ENCODE assay signal across 1 cellular context in the genomic region with DNA sequence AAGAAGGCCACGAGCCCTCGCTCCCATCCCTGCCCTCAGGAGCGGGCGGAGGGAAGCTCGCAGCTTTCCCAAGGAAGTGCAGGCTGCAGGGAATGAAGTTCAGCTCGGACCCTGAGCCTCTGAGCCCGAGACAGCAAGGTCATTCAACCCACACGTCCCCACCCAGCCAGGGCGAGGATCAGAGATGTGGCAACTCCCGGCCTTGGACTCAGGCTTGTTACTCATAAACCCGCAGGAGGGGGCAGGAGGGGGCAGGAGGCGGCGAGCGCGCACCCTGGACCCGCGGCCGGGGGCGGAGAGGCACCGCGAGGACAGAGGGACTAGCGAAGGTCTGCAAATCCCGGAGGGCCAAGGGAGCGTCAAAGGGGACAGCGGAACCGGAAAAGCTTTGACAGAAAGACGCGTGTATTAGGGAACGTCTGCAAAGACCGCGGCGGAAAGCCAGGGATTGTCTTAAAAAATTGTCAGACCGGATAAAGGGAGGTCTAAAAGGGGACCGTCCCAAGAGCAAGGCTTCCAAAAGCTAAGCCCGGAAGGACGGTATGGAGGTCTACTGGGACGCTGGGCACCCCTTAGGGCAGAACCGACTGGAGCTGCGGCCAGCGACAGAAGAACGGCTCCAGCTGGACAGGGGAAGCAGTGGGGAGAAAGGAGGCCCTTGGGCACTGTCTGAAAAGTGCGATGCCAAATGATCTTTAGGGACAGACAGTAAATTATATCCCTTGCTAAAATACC.
TF ChIP-seq lines count a peak whose summit lies in the region.

No MANE protein-coding gene starts in this region.

TF ChIP-seq in GM12878, 131 proteins besides CTCF, POLR2A, EP300 and RAD21 (continued from another document and continues in another):
- TF ChIP-seq, protein P1, sequence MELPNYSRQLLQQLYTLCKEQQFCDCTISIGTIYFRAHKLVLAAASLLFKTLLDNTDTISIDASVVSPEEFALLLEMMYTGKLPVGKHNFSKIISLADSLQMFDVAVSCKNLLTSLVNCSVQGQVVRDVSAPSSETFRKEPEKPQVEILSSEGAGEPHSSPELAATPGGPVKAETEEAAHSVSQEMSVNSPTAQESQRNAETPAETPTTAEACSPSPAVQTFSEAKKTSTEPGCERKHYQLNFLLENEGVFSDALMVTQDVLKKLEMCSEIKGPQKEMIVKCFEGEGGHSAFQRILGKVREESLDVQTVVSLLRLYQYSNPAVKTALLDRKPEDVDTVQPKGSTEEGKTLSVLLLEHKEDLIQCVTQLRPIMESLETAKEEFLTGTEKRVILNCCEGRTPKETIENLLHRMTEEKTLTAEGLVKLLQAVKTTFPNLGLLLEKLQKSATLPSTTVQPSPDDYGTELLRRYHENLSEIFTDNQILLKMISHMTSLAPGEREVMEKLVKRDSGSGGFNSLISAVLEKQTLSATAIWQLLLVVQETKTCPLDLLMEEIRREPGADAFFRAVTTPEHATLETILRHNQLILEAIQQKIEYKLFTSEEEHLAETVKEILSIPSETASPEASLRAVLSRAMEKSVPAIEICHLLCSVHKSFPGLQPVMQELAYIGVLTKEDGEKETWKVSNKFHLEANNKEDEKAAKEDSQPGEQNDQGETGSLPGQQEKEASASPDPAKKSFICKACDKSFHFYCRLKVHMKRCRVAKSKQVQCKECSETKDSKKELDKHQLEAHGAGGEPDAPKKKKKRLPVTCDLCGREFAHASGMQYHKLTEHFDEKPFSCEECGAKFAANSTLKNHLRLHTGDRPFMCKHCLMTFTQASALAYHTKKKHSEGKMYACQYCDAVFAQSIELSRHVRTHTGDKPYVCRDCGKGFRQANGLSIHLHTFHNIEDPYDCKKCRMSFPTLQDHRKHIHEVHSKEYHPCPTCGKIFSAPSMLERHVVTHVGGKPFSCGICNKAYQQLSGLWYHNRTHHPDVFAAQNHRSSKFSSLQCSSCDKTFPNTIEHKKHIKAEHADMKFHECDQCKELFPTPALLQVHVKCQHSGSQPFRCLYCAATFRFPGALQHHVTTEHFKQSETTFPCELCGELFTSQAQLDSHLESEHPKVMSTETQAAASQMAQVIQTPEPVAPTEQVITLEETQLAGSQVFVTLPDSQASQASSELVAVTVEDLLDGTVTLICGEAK (IDR thresholded peaks at IDR 0.05; ENCODE audit: borderline replicate concordance) = peak; percentile 84; the same call in 1 of the 2 replicates
- TF ChIP-seq SREBF1 (IDR thresholded peaks at IDR 0.05; ENCODE audit: low read length) = no peak
- TF ChIP-seq YY1 (IDR thresholded peaks at IDR 0.05; ENCODE audit: low read depth, low read length) = peak; percentile 77
- TF ChIP-seq, protein P2, sequence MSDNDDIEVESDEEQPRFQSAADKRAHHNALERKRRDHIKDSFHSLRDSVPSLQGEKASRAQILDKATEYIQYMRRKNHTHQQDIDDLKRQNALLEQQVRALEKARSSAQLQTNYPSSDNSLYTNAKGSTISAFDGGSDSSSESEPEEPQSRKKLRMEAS (IDR thresholded peaks at IDR 0.05; ENCODE audit: low read depth, low read length) = peak; percentile 46; the same call in 1 of the 2 replicates
- TF ChIP-seq RB1 (IDR thresholded peaks at IDR 0.05; ENCODE audit: borderline replicate concordance) = 0 out of 2 replicates have a peak, but pooled peaks have one; percentile 22
- TF ChIP-seq NR2F1 (conservative IDR thresholded peaks at IDR 0.05) = peak; percentile 38; the same call in 1 of the 2 replicates
- TF ChIP-seq POLR2AphosphoS2 (IDR thresholded peaks at IDR 0.05; ENCODE audit: low read depth, low read length) = peak; percentile 79
- no peak for TF ChIP-seq JUND (IDR thresholded peaks at IDR 0.05; ENCODE audit: low read depth, low read length)
- TF ChIP-seq HDGF (IDR thresholded peaks at IDR 0.05) = no peak
- TF ChIP-seq RFX5 (IDR thresholded peaks at IDR 0.05; ENCODE audit: low read depth, low read length) = no peak
- TF ChIP-seq, protein P3, sequence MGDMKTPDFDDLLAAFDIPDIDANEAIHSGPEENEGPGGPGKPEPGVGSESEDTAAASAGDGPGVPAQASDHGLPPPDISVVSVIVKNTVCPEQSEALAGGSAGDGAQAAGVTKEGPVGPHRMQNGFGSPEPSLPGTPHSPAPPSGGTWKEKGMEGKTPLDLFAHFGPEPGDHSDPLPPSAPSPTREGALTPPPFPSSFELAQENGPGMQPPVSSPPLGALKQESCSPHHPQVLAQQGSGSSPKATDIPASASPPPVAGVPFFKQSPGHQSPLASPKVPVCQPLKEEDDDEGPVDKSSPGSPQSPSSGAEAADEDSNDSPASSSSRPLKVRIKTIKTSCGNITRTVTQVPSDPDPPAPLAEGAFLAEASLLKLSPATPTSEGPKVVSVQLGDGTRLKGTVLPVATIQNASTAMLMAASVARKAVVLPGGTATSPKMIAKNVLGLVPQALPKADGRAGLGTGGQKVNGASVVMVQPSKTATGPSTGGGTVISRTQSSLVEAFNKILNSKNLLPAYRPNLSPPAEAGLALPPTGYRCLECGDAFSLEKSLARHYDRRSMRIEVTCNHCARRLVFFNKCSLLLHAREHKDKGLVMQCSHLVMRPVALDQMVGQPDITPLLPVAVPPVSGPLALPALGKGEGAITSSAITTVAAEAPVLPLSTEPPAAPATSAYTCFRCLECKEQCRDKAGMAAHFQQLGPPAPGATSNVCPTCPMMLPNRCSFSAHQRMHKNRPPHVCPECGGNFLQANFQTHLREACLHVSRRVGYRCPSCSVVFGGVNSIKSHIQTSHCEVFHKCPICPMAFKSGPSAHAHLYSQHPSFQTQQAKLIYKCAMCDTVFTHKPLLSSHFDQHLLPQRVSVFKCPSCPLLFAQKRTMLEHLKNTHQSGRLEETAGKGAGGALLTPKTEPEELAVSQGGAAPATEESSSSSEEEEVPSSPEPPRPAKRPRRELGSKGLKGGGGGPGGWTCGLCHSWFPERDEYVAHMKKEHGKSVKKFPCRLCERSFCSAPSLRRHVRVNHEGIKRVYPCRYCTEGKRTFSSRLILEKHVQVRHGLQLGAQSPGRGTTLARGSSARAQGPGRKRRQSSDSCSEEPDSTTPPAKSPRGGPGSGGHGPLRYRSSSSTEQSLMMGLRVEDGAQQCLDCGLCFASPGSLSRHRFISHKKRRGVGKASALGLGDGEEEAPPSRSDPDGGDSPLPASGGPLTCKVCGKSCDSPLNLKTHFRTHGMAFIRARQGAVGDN (IDR thresholded peaks at IDR 0.05) = peak; percentile 72; the same call in 1 of the 2 replicates
- TF ChIP-seq STAT1 (conservative IDR thresholded peaks at IDR 0.05) = no peak
- TF ChIP-seq SMAD5 (IDR thresholded peaks at IDR 0.05; ENCODE audit: low read depth) = no peak; the same call in 1 of the 2 replicates
- peak in 1 of 2 experiments; percentile 89; a peak in 2 of 3 replicates for TF ChIP-seq EGR1 (IDR thresholded peaks at IDR 0.05; ENCODE audit: borderline replicate concordance in 1 of 2, low read depth in 2 of 2, low read length in 2 of 2)
- TF ChIP-seq RBBP5 (conservative IDR thresholded peaks at IDR 0.05) = no peak
- TF ChIP-seq, protein P4, sequence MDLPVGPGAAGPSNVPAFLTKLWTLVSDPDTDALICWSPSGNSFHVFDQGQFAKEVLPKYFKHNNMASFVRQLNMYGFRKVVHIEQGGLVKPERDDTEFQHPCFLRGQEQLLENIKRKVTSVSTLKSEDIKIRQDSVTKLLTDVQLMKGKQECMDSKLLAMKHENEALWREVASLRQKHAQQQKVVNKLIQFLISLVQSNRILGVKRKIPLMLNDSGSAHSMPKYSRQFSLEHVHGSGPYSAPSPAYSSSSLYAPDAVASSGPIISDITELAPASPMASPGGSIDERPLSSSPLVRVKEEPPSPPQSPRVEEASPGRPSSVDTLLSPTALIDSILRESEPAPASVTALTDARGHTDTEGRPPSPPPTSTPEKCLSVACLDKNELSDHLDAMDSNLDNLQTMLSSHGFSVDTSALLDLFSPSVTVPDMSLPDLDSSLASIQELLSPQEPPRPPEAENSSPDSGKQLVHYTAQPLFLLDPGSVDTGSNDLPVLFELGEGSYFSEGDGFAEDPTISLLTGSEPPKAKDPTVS (IDR thresholded peaks at IDR 0.05; ENCODE audit: low read depth, low read length) = 0 out of 2 replicates have a peak, but pooled peaks have one; percentile 16
- peak; percentile 64; the same call in 1 of the 2 replicates for TF ChIP-seq TCF7 (IDR thresholded peaks at IDR 0.05; ENCODE audit: borderline replicate concordance)
- TF ChIP-seq HCFC1 (IDR thresholded peaks at IDR 0.05; ENCODE audit: low read length) = peak; percentile 23; the same call in 1 of the 2 replicates
- TF ChIP-seq, protein P5, sequence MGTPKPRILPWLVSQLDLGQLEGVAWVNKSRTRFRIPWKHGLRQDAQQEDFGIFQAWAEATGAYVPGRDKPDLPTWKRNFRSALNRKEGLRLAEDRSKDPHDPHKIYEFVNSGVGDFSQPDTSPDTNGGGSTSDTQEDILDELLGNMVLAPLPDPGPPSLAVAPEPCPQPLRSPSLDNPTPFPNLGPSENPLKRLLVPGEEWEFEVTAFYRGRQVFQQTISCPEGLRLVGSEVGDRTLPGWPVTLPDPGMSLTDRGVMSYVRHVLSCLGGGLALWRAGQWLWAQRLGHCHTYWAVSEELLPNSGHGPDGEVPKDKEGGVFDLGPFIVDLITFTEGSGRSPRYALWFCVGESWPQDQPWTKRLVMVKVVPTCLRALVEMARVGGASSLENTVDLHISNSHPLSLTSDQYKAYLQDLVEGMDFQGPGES (IDR thresholded peaks at IDR 0.05) = peak; percentile 79
- 0 out of 2 replicates have a peak, but pooled peaks have one; percentile 55 for TF ChIP-seq TBL1XR1 (IDR thresholded peaks at IDR 0.05; ENCODE audit: low read depth, low read length)
- no peak for TF ChIP-seq ZNF622 (IDR thresholded peaks at IDR 0.05)
- TF ChIP-seq WRNIP1 (IDR thresholded peaks at IDR 0.05; ENCODE audit: borderline replicate concordance, low read depth, low read length) = peak; percentile 97; the same call in 1 of the 2 replicates
- TF ChIP-seq, protein P6, sequence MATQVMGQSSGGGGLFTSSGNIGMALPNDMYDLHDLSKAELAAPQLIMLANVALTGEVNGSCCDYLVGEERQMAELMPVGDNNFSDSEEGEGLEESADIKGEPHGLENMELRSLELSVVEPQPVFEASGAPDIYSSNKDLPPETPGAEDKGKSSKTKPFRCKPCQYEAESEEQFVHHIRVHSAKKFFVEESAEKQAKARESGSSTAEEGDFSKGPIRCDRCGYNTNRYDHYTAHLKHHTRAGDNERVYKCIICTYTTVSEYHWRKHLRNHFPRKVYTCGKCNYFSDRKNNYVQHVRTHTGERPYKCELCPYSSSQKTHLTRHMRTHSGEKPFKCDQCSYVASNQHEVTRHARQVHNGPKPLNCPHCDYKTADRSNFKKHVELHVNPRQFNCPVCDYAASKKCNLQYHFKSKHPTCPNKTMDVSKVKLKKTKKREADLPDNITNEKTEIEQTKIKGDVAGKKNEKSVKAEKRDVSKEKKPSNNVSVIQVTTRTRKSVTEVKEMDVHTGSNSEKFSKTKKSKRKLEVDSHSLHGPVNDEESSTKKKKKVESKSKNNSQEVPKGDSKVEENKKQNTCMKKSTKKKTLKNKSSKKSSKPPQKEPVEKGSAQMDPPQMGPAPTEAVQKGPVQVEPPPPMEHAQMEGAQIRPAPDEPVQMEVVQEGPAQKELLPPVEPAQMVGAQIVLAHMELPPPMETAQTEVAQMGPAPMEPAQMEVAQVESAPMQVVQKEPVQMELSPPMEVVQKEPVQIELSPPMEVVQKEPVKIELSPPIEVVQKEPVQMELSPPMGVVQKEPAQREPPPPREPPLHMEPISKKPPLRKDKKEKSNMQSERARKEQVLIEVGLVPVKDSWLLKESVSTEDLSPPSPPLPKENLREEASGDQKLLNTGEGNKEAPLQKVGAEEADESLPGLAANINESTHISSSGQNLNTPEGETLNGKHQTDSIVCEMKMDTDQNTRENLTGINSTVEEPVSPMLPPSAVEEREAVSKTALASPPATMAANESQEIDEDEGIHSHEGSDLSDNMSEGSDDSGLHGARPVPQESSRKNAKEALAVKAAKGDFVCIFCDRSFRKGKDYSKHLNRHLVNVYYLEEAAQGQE (IDR thresholded peaks at IDR 0.05; ENCODE audit: low read depth, low read length) = no peak
- TF ChIP-seq HDAC6 (IDR thresholded peaks at IDR 0.05; ENCODE audit: unreplicated experiment) = no peak
- no peak for TF ChIP-seq SIX5 (IDR thresholded peaks at IDR 0.05; ENCODE audit: low read depth, low read length, severe bottlenecking)
- no peak; the same call in 1 of the 2 replicates for TF ChIP-seq TARDBP (IDR thresholded peaks at IDR 0.05; ENCODE audit: borderline replicate concordance)
- TF ChIP-seq GATAD2B (conservative IDR thresholded peaks at IDR 0.05; ENCODE audit: low read depth) = no peak
- no peak for TF ChIP-seq FOXK2 (IDR thresholded peaks at IDR 0.05)
- no peak for TF ChIP-seq FOS (IDR thresholded peaks at IDR 0.05; ENCODE audit: borderline replicate concordance, extremely low read depth, insufficient read length)
- no peak for TF ChIP-seq FOXM1 (IDR thresholded peaks at IDR 0.05; ENCODE audit: low read depth, low read length)
- TF ChIP-seq TAF1 (IDR thresholded peaks at IDR 0.05; ENCODE audit: borderline replicate concordance, low read depth, low read length) = peak; percentile 59; the same call in 1 of the 2 replicates
- TF ChIP-seq RAD51 (IDR thresholded peaks at IDR 0.05) = no peak
- TF ChIP-seq CBX5 (IDR thresholded peaks at IDR 0.05; ENCODE audit: low read depth) = 0 out of 2 replicates have a peak, but pooled peaks have one; percentile 69
- TF ChIP-seq MTA2 (IDR thresholded peaks at IDR 0.05; ENCODE audit: low read depth) = peak; percentile 56; the same call in 1 of the 2 replicates
- TF ChIP-seq, protein P7, sequence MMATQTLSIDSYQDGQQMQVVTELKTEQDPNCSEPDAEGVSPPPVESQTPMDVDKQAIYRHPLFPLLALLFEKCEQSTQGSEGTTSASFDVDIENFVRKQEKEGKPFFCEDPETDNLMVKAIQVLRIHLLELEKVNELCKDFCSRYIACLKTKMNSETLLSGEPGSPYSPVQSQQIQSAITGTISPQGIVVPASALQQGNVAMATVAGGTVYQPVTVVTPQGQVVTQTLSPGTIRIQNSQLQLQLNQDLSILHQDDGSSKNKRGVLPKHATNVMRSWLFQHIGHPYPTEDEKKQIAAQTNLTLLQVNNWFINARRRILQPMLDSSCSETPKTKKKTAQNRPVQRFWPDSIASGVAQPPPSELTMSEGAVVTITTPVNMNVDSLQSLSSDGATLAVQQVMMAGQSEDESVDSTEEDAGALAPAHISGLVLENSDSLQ (IDR thresholded peaks at IDR 0.05) = no peak
- TF ChIP-seq, protein P8, sequence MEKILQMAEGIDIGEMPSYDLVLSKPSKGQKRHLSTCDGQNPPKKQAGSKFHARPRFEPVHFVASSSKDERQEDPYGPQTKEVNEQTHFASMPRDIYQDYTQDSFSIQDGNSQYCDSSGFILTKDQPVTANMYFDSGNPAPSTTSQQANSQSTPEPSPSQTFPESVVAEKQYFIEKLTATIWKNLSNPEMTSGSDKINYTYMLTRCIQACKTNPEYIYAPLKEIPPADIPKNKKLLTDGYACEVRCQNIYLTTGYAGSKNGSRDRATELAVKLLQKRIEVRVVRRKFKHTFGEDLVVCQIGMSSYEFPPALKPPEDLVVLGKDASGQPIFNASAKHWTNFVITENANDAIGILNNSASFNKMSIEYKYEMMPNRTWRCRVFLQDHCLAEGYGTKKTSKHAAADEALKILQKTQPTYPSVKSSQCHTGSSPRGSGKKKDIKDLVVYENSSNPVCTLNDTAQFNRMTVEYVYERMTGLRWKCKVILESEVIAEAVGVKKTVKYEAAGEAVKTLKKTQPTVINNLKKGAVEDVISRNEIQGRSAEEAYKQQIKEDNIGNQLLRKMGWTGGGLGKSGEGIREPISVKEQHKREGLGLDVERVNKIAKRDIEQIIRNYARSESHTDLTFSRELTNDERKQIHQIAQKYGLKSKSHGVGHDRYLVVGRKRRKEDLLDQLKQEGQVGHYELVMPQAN (conservative IDR thresholded peaks at IDR 0.05) = peak; percentile 82
- no peak for TF ChIP-seq CEBPB (IDR thresholded peaks at IDR 0.05; ENCODE audit: borderline replicate concordance in 1 of 2, low read depth in 2 of 2, low read length in 2 of 2)
- 0 out of 4 replicates have a peak, but pooled peaks of 1 of the 2 experiments have one; percentile 12 for TF ChIP-seq SRF (IDR thresholded peaks at IDR 0.05; ENCODE audit: low read depth in 2 of 2, low read length in 2 of 2)
- TF ChIP-seq NFYA (IDR thresholded peaks at IDR 0.05; ENCODE audit: borderline replicate concordance, low read depth, low read length) = no peak
